In genomic region chr19:6425732-6426686, GRCh38 we compare ENCODE assay signal across 8 cellular contexts. TPM values are rescaled to one million over a fixed set of nuclear protein-coding genes. Genes with fewer than 3 reads are reported as not detected.
DNase-seq lines count a peak whose midpoint lies in the region; ATAC-seq and TF ChIP-seq lines count a peak whose summit lies in the region.

No MANE protein-coding gene starts in this region.

- H3K36me3 ChIP-seq in lower lobe of right lung: peaks cover 12% of the 10 kb centered on the region

- no peaks in the 10 kb centered on the region for H3K27me3 Mint-ChIP-seq in activated naive CD8-positive, alpha-beta T cell treated with anti-CD3 and anti-CD28 coated beads, Interleukin-2, amount 10 ng/mL, durations not matched to agents 7 days and 5 days

- H3K4me1 Mint-ChIP-seq in activated naive CD8-positive, alpha-beta T cell treated with anti-CD3 and anti-CD28 coated beads, Interleukin-2, amount 10 ng/mL, durations not matched to agents 7 days and 5 days: peaks cover 29% of the 10 kb centered on the region

- H3K27ac ChIP-seq in lower lobe of right lung: peak overlapping the region; percentile 78

- DNase-seq in AML-193 (lab: John Stamatoyannopoulos, UW) (peak; percentile 8 to 24), HK-2 (ENCODE audit: unreplicated experiment) (peak; percentile 66), lower lobe of right lung (no peak), GM13977 (ENCODE audit: low spot score) (no peak), NCI-H1105 treated with DMSO at 0.1 percent for 48 hours (lab: John Stamatoyannopoulos, UW) (no peak), NCI-H146 (lab: John Stamatoyannopoulos, UW) (no peak)
- DNase-seq in activated naive CD8-positive, alpha-beta T cell treated with anti-CD3 and anti-CD28 coated beads, Interleukin-2, amount 10 ng/mL, durations not matched to agents 7 days and 5 days: no peak
- no peak for DNase-seq in effector CD4-positive, alpha-beta T cell

- no peaks in the 10 kb centered on the region for H3K9me3 ChIP-seq in lower lobe of right lung

- peak overlapping the region; percentile 79 for H3K4me3 Mint-ChIP-seq in activated naive CD8-positive, alpha-beta T cell treated with anti-CD3 and anti-CD28 coated beads, Interleukin-2, amount 10 ng/mL, durations not matched to agents 7 days and 5 days

- peaks cover 7% of the 10 kb centered on the region for H3K36me3 Mint-ChIP-seq in activated naive CD8-positive, alpha-beta T cell treated with anti-CD3 and anti-CD28 coated beads, Interleukin-2, amount 10 ng/mL, durations not matched to agents 7 days and 5 days

- intact Hi-C loops in lower lobe of right lung (cut with DNase I): no loop called here

- no peaks in the 10 kb centered on the region for H3K27me3 ChIP-seq in lower lobe of right lung (ENCODE audit: low read depth)

- in situ Hi-C loops in GM13977 (cut with MboI; ENCODE audit: low pct_unique_long_range_greater_than_20kb, low sequenced_read_pairs, unreplicated experiment): no loop called here

- no peaks in the 10 kb centered on the region for H3K9me3 Mint-ChIP-seq in activated naive CD8-positive, alpha-beta T cell treated with anti-CD3 and anti-CD28 coated beads, Interleukin-2, amount 10 ng/mL, durations not matched to agents 7 days and 5 days

- TF ChIP-seq CTCF in lower lobe of right lung (IDR thresholded peaks at IDR 0.05) (no peak), GM13977 (IDR thresholded peaks at IDR 0.05; ENCODE audit: extremely low read depth, insufficient read depth, missing control alignments) (no peak)

- POLR2A ChIA-PET in activated naive CD8-positive, alpha-beta T cell treated with anti-CD3 and anti-CD28 coated beads, Interleukin-2, amount 10 ng/mL, durations not matched to agents 7 days and 5 days (lab: Charles Lee): interaction anchor here (0.6 to 3.8 kb wide), 11 partner anchors 10 to 465 kb away, joined by 3 to 28 read pairs (median 5); partner anchors contain the start of genes ALKBH7, CLPP, DENND1C and GTF2F1

- peak overlapping the region; percentile 98 for H3K27ac Mint-ChIP-seq in activated naive CD8-positive, alpha-beta T cell treated with anti-CD3 and anti-CD28 coated beads, Interleukin-2, amount 10 ng/mL, durations not matched to agents 7 days and 5 days

- H3K4me1 ChIP-seq in lower lobe of right lung: peaks cover 20% of the 10 kb centered on the region

- peak overlapping the region; percentile 45 for H3K4me3 ChIP-seq in lower lobe of right lung

- ATAC-seq in activated naive CD8-positive, alpha-beta T cell treated with anti-CD3 and anti-CD28 coated beads, Interleukin-2, amount 10 ng/mL, durations not matched to agents 7 days and 5 days (ENCODE audit: low read depth): no peak
- ATAC-seq in lower lobe of right lung: no peak

RNA-seq across cellular contexts. Expression of gene KHSRP, which starts 1.4 kb away (rescaled TPM):
- total RNA-seq in activated naive CD8-positive, alpha-beta T cell treated with anti-CD3 and anti-CD28 coated beads, Interleukin-2, amount 10 ng/mL, durations not matched to agents 7 days and 5 days: 100 to 1,000 TPM; 266 to 268 TPM
- 173 TPM for total RNA-seq in lower lobe of right lung

RNA-seq across cellular contexts. Expression of gene SLC25A41, which starts 7.6 kb away (rescaled TPM):
- 1 to 10 TPM in 1 of 2 experiments, under 1 TPM in 1; 0.91 to 1.0 TPM for total RNA-seq in activated naive CD8-positive, alpha-beta T cell treated with anti-CD3 and anti-CD28 coated beads, Interleukin-2, amount 10 ng/mL, durations not matched to agents 7 days and 5 days
- total RNA-seq in lower lobe of right lung: not detected

RNA-seq across cellular contexts. Expression of gene GTF2F1, which starts 33.0 kb away (rescaled TPM):
- total RNA-seq in activated naive CD8-positive, alpha-beta T cell treated with anti-CD3 and anti-CD28 coated beads, Interleukin-2, amount 10 ng/mL, durations not matched to agents 7 days and 5 days: 10 to 100 TPM; 67.3 to 72.8 TPM
- 49.4 TPM for total RNA-seq in lower lobe of right lung

RNA-seq across cellular contexts. Expression of gene SLC25A23, which starts 33.6 kb away (rescaled TPM):
- 10 to 100 TPM; 35.5 to 38.3 TPM for total RNA-seq in activated naive CD8-positive, alpha-beta T cell treated with anti-CD3 and anti-CD28 coated beads, Interleukin-2, amount 10 ng/mL, durations not matched to agents 7 days and 5 days
- 44.9 TPM for total RNA-seq in lower lobe of right lung

RNA-seq across cellular contexts. Expression of gene CRB3, which starts 38.1 kb away (rescaled TPM):
- 1 to 10 TPM; 2.7 to 3.5 TPM for total RNA-seq in activated naive CD8-positive, alpha-beta T cell treated with anti-CD3 and anti-CD28 coated beads, Interleukin-2, amount 10 ng/mL, durations not matched to agents 7 days and 5 days
- 36.3 TPM for total RNA-seq in lower lobe of right lung

Comparison
In these comparisons a context has a peak if more than half of its experiments do, and no peak if none do; other contexts are left out.
1. DNase-seq: peak in AML-193 (2 of 2) and HK-2 (single experiment); none in activated naive CD8-positive, alpha-beta T cell treated with anti-CD3 and anti-CD28 coated beads, Interleukin-2, amount 10 ng/mL, durations not matched to agents 7 days and 5 days (single experiment), lower lobe of right lung (single experiment), GM13977 (single experiment), NCI-H1105 treated with DMSO at 0.1 percent for 48 hours (single experiment), effector CD4-positive, alpha-beta T cell (single experiment) and NCI-H146 (single experiment).